8 cellular contexts compared by ENCODE assay signal in the genomic region with DNA sequence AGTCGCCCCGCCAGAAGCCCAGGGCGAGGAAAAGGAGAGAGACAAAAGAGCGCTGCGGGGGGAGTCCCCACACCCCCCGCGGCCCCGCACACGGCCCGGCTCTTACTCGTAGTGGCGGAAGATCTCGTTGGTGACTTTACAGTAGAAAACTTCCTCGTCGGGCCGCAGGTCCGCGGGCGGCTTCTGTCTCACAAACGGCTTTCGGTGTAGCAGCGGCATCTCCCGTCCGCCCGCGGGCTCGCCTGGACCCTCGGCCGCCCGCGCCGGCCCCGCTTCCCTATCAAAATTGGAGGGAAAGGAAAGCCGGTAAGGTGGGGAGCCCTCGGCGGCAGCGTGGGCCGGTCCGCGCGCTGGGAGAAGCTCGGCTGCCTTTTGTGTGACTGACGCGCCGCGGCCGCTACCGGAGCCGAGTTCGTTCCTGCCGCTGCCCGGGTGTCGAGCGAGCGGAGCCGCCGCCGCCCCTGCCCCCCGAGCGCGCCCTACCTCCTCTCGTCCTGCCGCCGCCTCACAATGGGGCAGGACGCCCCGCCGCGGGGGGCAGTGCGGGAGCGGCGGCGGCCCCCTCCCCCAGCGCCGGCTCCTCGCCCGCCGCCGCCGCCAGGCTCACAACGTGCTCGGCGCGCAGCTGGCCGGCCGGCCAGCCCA.
DNase-seq lines count a peak whose midpoint lies in the region; ATAC-seq lines count a peak whose summit lies in the region.

No MANE protein-coding gene starts in this region.

- H3K27me3 ChIP-seq in mucosa of rectum (ENCODE audit: control insufficient read depth in 2 of 2, insufficient read depth in 2 of 2, low read length in 2 of 2), result no peaks in the 10 kb centered on the region

- no peaks in the 10 kb centered on the region for H3K9me3 ChIP-seq in mucosa of rectum (ENCODE audit: control insufficient read depth in 2 of 2, low read length in 2 of 2)

- peak overlapping the region; percentile 86 to 88 for H3K4me3 ChIP-seq in mucosa of rectum (ENCODE audit: low read length in 2 of 2)

- H3K9ac ChIP-seq in mucosa of rectum (ENCODE audit: low read depth in 1 of 2, low read length in 2 of 2), result peak overlapping the region; percentile 96 to 98

- H3K27ac ChIP-seq in epithelial cell of prostate (peak overlapping the region; percentile 99), mucosa of rectum (ENCODE audit: low read depth in 2 of 2, low read length in 2 of 2) (peak overlapping the region; percentile 98 to 100)

- ATAC-seq in GM18873 (IDR thresholded peaks at IDR 0.05; ENCODE audit: low FRiP score, unreplicated experiment) (peak; percentile 18), HG03108 (IDR thresholded peaks at IDR 0.05; ENCODE audit: unreplicated experiment) (peak; percentile 17)

- H3K4me1 ChIP-seq in mucosa of rectum (ENCODE audit: control insufficient read depth in 2 of 2, insufficient read depth in 2 of 2, low read length in 2 of 2), result peaks cover 3 to 6% of the 10 kb centered on the region in 2 donors

- DNase-seq in Ammon's horn (ENCODE audit: low spot score), result peak; percentile 37
- peak; percentile 75 for DNase-seq in NCI-H345 (lab: John Stamatoyannopoulos, UW)
- DNase-seq in activated CD8-positive, alpha-beta memory T cell treated with anti-CD3 and anti-CD28 coated beads, Interleukin-2, amount 50 U/mL, for 4 hours, result peak; percentile 56
- DNase-seq in epithelial cell of prostate (ENCODE audit: low read depth, low spot score), result no peak
- peak; percentile 12 to 32 for DNase-seq in stimulated activated CD8-positive, alpha-beta memory T cell treated with anti-CD3 and anti-CD28 coated beads, Interleukin-7, amount 100 ng/mL, for 4 hours (ENCODE audit: low read depth in 2 of 2)

- peaks cover 0 to 3% of the 10 kb centered on the region in 2 donors for H3K36me3 ChIP-seq in mucosa of rectum (ENCODE audit: control insufficient read depth in 2 of 2, insufficient read depth in 2 of 2, low read length in 2 of 2)
